In genomic region chr22:19868773-19869471, GRCh38 we compare ENCODE assay signal across 1 cellular context.
TF ChIP-seq lines count a peak whose summit lies in the region.

No MANE protein-coding gene starts in this region.

TF ChIP-seq in GM23338, 12 proteins besides CTCF, POLR2A, EP300 and RAD21 (continued from another document):
- no peak for TF ChIP-seq REST (IDR thresholded peaks at IDR 0.05; ENCODE audit: unreplicated experiment)
- no peak for TF ChIP-seq NANOG (IDR thresholded peaks at IDR 0.05; ENCODE audit: borderline replicate concordance)
- TF ChIP-seq ZNF331 (CRISPR knock-in tag; IDR thresholded peaks at IDR 0.05; ENCODE audit: low read depth), result no peak
- no peak for TF ChIP-seq STAT1 (IDR thresholded peaks at IDR 0.05; ENCODE audit: unreplicated experiment)
